1 cellular context compared by ENCODE assay signal in genomic region chr17:17028059-17028877, GRCh38.
TF ChIP-seq lines count a peak whose summit lies in the region.

No MANE protein-coding gene starts in this region.

TF ChIP-seq in IMR-90, 13 proteins besides CTCF, POLR2A, EP300 and RAD21:
- TF ChIP-seq CEBPB (IDR thresholded peaks at IDR 0.05; ENCODE audit: low read depth, low read length) (no peak), RCOR1 (IDR thresholded peaks at IDR 0.05; ENCODE audit: insufficient replicate concordance, low read length) (no peak), CHD1 (IDR thresholded peaks at IDR 0.05; ENCODE audit: low read depth, low read length) (no peak), USF2 (IDR thresholded peaks at IDR 0.05; ENCODE audit: low read depth, low read length) (no peak), MXI1 (IDR thresholded peaks at IDR 0.05; ENCODE audit: borderline replicate concordance, low read depth, low read length) (no peak), MAFK (IDR thresholded peaks at IDR 0.05; ENCODE audit: low read depth, low read length) (no peak), SMC3 (IDR thresholded peaks at IDR 0.05; ENCODE audit: low read depth, low read length) (no peak), NFE2L2 (IDR thresholded peaks at IDR 0.05; ENCODE audit: low read depth, low read length) (no peak), ELK1 (IDR thresholded peaks at IDR 0.05; ENCODE audit: borderline replicate concordance, low read depth, low read length) (no peak), FOS (IDR thresholded peaks at IDR 0.05; ENCODE audit: low read depth, low read length) (no peak), RFX5 (IDR thresholded peaks at IDR 0.05; ENCODE audit: low read depth, low read length) (no peak), BHLHE40 (IDR thresholded peaks at IDR 0.05; ENCODE audit: low read depth, low read length) (no peak), MAZ (IDR thresholded peaks at IDR 0.05; ENCODE audit: borderline replicate concordance, low read depth, low read length) (no peak)
TF ChIP-seq in IMR-90: peak in this region for 0.
